10 cellular contexts compared by ENCODE assay signal in genomic region chr13:44573071-44573470, GRCh38. TPM values are rescaled to one million over a fixed set of nuclear protein-coding genes. Genes with fewer than 3 reads are reported as not detected.
A peak's percentile ranks its signal among the peaks of the same experiment; 100 is the strongest.
DNase-seq lines count a peak whose midpoint lies in the region; ATAC-seq and TF ChIP-seq lines count a peak whose summit lies in the region.
"Had no signal": no experiment of that assay in that cellular context is flagged by ENCODE, and none has a peak within 500 bp of the region (broad histone marks: within the 10 kb centered on the region; RNA-seq: fewer than 3 reads in every experiment).

No MANE protein-coding gene starts in this region.

- no peak overlapping the region for H3K9ac ChIP-seq in iPS-15b (ENCODE audit: low read depth, low read length)

- no peak for TF ChIP-seq CTCF in WTC11 (IDR thresholded peaks at IDR 0.05)
- no peak for TF ChIP-seq CTCF in retinal pigment epithelial cell (conservative IDR thresholded peaks at IDR 0.05; ENCODE audit: low read depth, low read length)

- H3K27ac Mint-ChIP-seq in WTC11 = peak overlapping the region; percentile 22

- DNase-seq in HAP-1 (ENCODE audit: low spot score in 2 of 2) (peak in 1 of 2 experiments; percentile 30), WTC11 (ENCODE audit: low spot score) (no peak), retinal pigment epithelial cell (ENCODE audit: low read depth) (no peak), HCEC 1CT (no peak), MV-4-11 (lab: John Stamatoyannopoulos, UW) (no peak)
- DNase-seq in effector memory CD4-positive, alpha-beta T cell = no peak
- DNase-seq in activated T-cell treated with anti-CD3 and anti-CD28 coated beads, Interleukin-2, amount 50 U/mL, for 1 hour = no peak
- DNase-seq: NCI-H1694 treated with DMSO at 0.1 percent for 48 hours had no signal

- H3K27me3 Mint-ChIP-seq in WTC11 (ENCODE audit: low read depth) = no peaks in the 10 kb centered on the region

- H3K27me3 ChIP-seq in HAP-1 (ENCODE audit: low read depth) (no peaks in the 10 kb centered on the region), iPS-15b (ENCODE audit: control insufficient read depth, insufficient read depth, low read length) (no peaks in the 10 kb centered on the region)
- no peaks in the 10 kb centered on the region for H3K27me3 ChIP-seq in effector memory CD4-positive, alpha-beta T cell (replicated peaks; ENCODE audit: control insufficient read depth, insufficient read depth, low read length, poor library complexity, severe bottlenecking)
- H3K27me3 ChIP-seq: SJSA1 had no signal

- H3K4me3 Mint-ChIP-seq in WTC11 = peak overlapping the region; percentile 92

- no peak overlapping the region for H3K27ac ChIP-seq in effector memory CD4-positive, alpha-beta T cell (ENCODE audit: insufficient read depth, low read length, poor library complexity, severe bottlenecking)
- H3K27ac ChIP-seq: SJSA1 had no signal

- in situ Hi-C loops in HAP-1 (cut with MboI; ENCODE audit: low sequenced_read_pairs) = no loop called here

- no peaks in the 10 kb centered on the region for H3K9me3 Mint-ChIP-seq in WTC11

- H3K9me3 ChIP-seq in HAP-1 (no peaks in the 10 kb centered on the region), iPS-15b (ENCODE audit: control insufficient read depth, insufficient read depth, low read length) (no peaks in the 10 kb centered on the region)
- no peaks in the 10 kb centered on the region for H3K9me3 ChIP-seq in effector memory CD4-positive, alpha-beta T cell (ENCODE audit: control insufficient read depth, low read length)
- H3K9me3 ChIP-seq: SJSA1 had no signal

- H3K4me1 ChIP-seq in HAP-1 = peaks cover 35% of the 10 kb centered on the region
- peaks cover 24% of the 10 kb centered on the region for H3K4me1 ChIP-seq in iPS-15b (ENCODE audit: control insufficient read depth, insufficient read depth, low read length)
- peaks cover 15% of the 10 kb centered on the region for H3K4me1 ChIP-seq in effector memory CD4-positive, alpha-beta T cell (ENCODE audit: control insufficient read depth, insufficient read depth, low read length, poor library complexity, severe bottlenecking)

- H3K4me1 Mint-ChIP-seq in WTC11 = peaks cover 56% of the 10 kb centered on the region

- POLR2A ChIA-PET in WTC11 (lab: Charles Lee) = no interaction called here

- H3K36me3 ChIP-seq in HAP-1 (replicated peaks) = peaks cover 16% of the 10 kb centered on the region
- peaks cover 10% of the 10 kb centered on the region for H3K36me3 ChIP-seq in iPS-15b (ENCODE audit: control insufficient read depth, insufficient read depth, low read length)
- H3K36me3 ChIP-seq in effector memory CD4-positive, alpha-beta T cell (ENCODE audit: control insufficient read depth, insufficient read depth, low read length) = no peaks in the 10 kb centered on the region

- H3K36me3 Mint-ChIP-seq in WTC11 = peaks cover 25% of the 10 kb centered on the region

- CTCF ChIA-PET in WTC11 (lab: Charles Lee) = interaction anchor here (1.6 kb wide), 1 partner anchor 30 kb away, joined by 5 read pairs; no protein-coding TSS in a partner anchor

- no peak for ATAC-seq in WTC11

- H3K4me3 ChIP-seq in HAP-1 (peak overlapping the region; percentile 17), iPS-15b (ENCODE audit: low read depth, low read length) (peak overlapping the region; percentile 53), retinal pigment epithelial cell (ENCODE audit: low read length) (peak overlapping the region; percentile 90)
- no peak overlapping the region for H3K4me3 ChIP-seq in effector memory CD4-positive, alpha-beta T cell (ENCODE audit: insufficient read depth, low read depth, low read length, poor library complexity, severe bottlenecking)
- H3K4me3 ChIP-seq: SJSA1 had no signal

TF ChIP-seq in WTC11, 78 proteins besides CTCF, POLR2A, EP300 and RAD21:
- TF ChIP-seq, protein P1, sequence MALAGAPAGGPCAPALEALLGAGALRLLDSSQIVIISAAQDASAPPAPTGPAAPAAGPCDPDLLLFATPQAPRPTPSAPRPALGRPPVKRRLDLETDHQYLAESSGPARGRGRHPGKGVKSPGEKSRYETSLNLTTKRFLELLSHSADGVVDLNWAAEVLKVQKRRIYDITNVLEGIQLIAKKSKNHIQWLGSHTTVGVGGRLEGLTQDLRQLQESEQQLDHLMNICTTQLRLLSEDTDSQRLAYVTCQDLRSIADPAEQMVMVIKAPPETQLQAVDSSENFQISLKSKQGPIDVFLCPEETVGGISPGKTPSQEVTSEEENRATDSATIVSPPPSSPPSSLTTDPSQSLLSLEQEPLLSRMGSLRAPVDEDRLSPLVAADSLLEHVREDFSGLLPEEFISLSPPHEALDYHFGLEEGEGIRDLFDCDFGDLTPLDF (CRISPR knock-in tag; IDR thresholded peaks at IDR 0.05) = no peak
- TF ChIP-seq, protein P2, sequence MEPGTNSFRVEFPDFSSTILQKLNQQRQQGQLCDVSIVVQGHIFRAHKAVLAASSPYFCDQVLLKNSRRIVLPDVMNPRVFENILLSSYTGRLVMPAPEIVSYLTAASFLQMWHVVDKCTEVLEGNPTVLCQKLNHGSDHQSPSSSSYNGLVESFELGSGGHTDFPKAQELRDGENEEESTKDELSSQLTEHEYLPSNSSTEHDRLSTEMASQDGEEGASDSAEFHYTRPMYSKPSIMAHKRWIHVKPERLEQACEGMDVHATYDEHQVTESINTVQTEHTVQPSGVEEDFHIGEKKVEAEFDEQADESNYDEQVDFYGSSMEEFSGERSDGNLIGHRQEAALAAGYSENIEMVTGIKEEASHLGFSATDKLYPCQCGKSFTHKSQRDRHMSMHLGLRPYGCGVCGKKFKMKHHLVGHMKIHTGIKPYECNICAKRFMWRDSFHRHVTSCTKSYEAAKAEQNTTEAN (CRISPR knock-in tag; IDR thresholded peaks at IDR 0.05) = no peak
- TF ChIP-seq, protein P3, sequence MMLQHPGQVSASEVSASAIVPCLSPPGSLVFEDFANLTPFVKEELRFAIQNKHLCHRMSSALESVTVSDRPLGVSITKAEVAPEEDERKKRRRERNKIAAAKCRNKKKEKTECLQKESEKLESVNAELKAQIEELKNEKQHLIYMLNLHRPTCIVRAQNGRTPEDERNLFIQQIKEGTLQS (CRISPR knock-in tag; conservative IDR thresholded peaks at IDR 0.05) = no peak
- TF ChIP-seq, protein P4, sequence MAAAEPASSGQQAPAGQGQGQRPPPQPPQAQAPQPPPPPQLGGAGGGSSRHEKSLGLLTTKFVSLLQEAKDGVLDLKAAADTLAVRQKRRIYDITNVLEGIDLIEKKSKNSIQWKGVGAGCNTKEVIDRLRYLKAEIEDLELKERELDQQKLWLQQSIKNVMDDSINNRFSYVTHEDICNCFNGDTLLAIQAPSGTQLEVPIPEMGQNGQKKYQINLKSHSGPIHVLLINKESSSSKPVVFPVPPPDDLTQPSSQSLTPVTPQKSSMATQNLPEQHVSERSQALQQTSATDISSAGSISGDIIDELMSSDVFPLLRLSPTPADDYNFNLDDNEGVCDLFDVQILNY (CRISPR knock-in tag; IDR thresholded peaks at IDR 0.05) = no peak
- TF ChIP-seq EMX1 (CRISPR knock-in tag; IDR thresholded peaks at IDR 0.05) (no peak), SOX15 (CRISPR knock-in tag; IDR thresholded peaks at IDR 0.05) (no peak), CREB1 (CRISPR knock-in tag; IDR thresholded peaks at IDR 0.05) (no peak), ETV6 (CRISPR knock-in tag; IDR thresholded peaks at IDR 0.05) (no peak), ZSCAN18 (CRISPR knock-in tag; IDR thresholded peaks at IDR 0.05) (no peak), SP1 (CRISPR knock-in tag; conservative IDR thresholded peaks at IDR 0.05) (no peak), ZNF138 (CRISPR knock-in tag; conservative IDR thresholded peaks at IDR 0.05) (no peak)
- TF ChIP-seq, protein P5, sequence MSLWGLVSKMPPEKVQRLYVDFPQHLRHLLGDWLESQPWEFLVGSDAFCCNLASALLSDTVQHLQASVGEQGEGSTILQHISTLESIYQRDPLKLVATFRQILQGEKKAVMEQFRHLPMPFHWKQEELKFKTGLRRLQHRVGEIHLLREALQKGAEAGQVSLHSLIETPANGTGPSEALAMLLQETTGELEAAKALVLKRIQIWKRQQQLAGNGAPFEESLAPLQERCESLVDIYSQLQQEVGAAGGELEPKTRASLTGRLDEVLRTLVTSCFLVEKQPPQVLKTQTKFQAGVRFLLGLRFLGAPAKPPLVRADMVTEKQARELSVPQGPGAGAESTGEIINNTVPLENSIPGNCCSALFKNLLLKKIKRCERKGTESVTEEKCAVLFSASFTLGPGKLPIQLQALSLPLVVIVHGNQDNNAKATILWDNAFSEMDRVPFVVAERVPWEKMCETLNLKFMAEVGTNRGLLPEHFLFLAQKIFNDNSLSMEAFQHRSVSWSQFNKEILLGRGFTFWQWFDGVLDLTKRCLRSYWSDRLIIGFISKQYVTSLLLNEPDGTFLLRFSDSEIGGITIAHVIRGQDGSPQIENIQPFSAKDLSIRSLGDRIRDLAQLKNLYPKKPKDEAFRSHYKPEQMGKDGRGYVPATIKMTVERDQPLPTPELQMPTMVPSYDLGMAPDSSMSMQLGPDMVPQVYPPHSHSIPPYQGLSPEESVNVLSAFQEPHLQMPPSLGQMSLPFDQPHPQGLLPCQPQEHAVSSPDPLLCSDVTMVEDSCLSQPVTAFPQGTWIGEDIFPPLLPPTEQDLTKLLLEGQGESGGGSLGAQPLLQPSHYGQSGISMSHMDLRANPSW (CRISPR knock-in tag; conservative IDR thresholded peaks at IDR 0.05; ENCODE audit: low read depth) = no peak

RNA-seq across cellular contexts. Expression of gene TSC22D1, which starts 3.1 kb away (rescaled TPM):
- total RNA-seq in WTC11 (2021) = 72.5 to 88.8 TPM (median 82.2 TPM) in 3 replicates
